In the genomic region with DNA sequence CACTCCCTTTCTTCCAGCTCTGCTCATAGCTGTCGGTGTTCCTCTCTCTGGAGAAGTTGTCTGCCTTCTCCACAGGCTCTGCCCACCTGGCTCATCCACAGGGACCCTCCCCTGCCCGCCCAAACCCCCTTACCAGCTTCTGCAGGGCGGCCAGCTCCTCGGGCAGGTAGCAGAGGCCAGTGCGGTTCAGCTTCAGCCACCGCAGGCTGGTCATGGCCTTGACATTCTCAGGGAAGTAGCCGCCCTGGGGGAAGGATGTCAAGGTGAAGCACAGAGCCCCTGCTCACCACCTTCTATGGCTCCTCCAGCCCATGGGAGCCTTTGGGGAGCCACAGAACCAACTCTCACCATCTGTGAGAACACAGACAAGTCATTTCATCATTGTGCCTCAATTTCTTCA, we compare ENCODE assay signal across 8 cellular contexts. TPM values are rescaled to one million over a fixed set of nuclear protein-coding genes. Genes with fewer than 3 reads are reported as not detected.
DNase-seq lines count a peak whose midpoint lies in the region; ATAC-seq lines count a peak whose summit lies in the region.
"Had no signal": no experiment of that assay in that cellular context is flagged by ENCODE, and none has a peak within 500 bp of the region (broad histone marks: within the 10 kb centered on the region; RNA-seq: fewer than 3 reads in every experiment).

No MANE protein-coding gene starts in this region.

- no peak for ATAC-seq in activated naive CD4-positive, alpha-beta T cell treated with anti-CD3 and anti-CD28 coated beads, Interleukin-2, amount 50 U/mL, for 72 hours
- ATAC-seq in naive thymus-derived CD8-positive, alpha-beta T cell, result no peak

- H3K9me3 Mint-ChIP-seq in activated naive CD4-positive, alpha-beta T cell treated with anti-CD3 and anti-CD28 coated beads, Interleukin-2, amount 50 U/mL, for 72 hours, result no peaks in the 10 kb centered on the region
- H3K9me3 Mint-ChIP-seq in naive thymus-derived CD8-positive, alpha-beta T cell, result no peaks in the 10 kb centered on the region

- peak overlapping the region; percentile 60 to 82 for H3K27ac Mint-ChIP-seq in activated naive CD4-positive, alpha-beta T cell treated with anti-CD3 and anti-CD28 coated beads, Interleukin-2, amount 50 U/mL, for 72 hours
- peak overlapping the region in 9 of 10 donors; percentile 29 to 99 (median 71) for H3K27ac Mint-ChIP-seq in naive thymus-derived CD8-positive, alpha-beta T cell

- DNase-seq in activated naive CD4-positive, alpha-beta T cell treated with anti-CD3 and anti-CD28 coated beads, Interleukin-2, amount 50 U/mL, for 72 hours (ENCODE audit: low spot score in 2 of 2), result no peak
- no peak for DNase-seq in naive thymus-derived CD8-positive, alpha-beta T cell
- DNase-seq in NCI-H345 treated with DMSO at 0.1 percent for 48 hours (lab: John Stamatoyannopoulos, UW; ENCODE audit: unreplicated experiment) (no peak), NCI-H1105 (lab: John Stamatoyannopoulos, UW) (no peak), NCI-H1092 treated with DMSO at 0.1 percent for 48 hours (lab: John Stamatoyannopoulos, UW) (no peak)
- DNase-seq: effector CD8-positive, alpha-beta T cell; SHP77 had no signal

- H3K9ac ChIP-seq in ES-I3 (ENCODE audit: low read depth, low read length), result peak overlapping the region; percentile 85; the same call in 1 of the 2 replicates

- H3K9me3 ChIP-seq in ES-I3 (ENCODE audit: control insufficient read depth, insufficient read depth, low read length), result no peaks in the 10 kb centered on the region

- peak overlapping the region; percentile 93 to 98 (median 96) for H3K4me3 Mint-ChIP-seq in naive thymus-derived CD8-positive, alpha-beta T cell

- H3K27me3 Mint-ChIP-seq in naive thymus-derived CD8-positive, alpha-beta T cell, result no peaks in the 10 kb centered on the region

- H3K4me1 ChIP-seq in ES-I3 (ENCODE audit: insufficient read depth, low read length), result peaks cover 16% of the 10 kb centered on the region

- peaks cover 4% of the 10 kb centered on the region in 2 donors for H3K36me3 Mint-ChIP-seq in activated naive CD4-positive, alpha-beta T cell treated with anti-CD3 and anti-CD28 coated beads, Interleukin-2, amount 50 U/mL, for 72 hours
- H3K36me3 Mint-ChIP-seq in naive thymus-derived CD8-positive, alpha-beta T cell, result peaks cover 0 to 38% (median 3%) of the 10 kb centered on the region in 3 donors

- peaks cover 13 to 47% (median 42%) of the 10 kb centered on the region in 4 donors for H3K4me1 Mint-ChIP-seq in naive thymus-derived CD8-positive, alpha-beta T cell

- POLR2A ChIA-PET in naive thymus-derived CD8-positive, alpha-beta T cell (lab: Charles Lee), result interaction anchor here (1.0 kb wide), 1 partner anchor 14 kb away, joined by 4 read pairs; no protein-coding TSS in a partner anchor

- peaks cover 12% of the 10 kb centered on the region for H3K36me3 ChIP-seq in ES-I3 (ENCODE audit: insufficient read depth, low read length)

RNA-seq across cellular contexts. Expression of a gene that starts 1.8 kb away (rescaled TPM):
- 100 to 1,000 TPM; 267 to 273 TPM for total RNA-seq in activated naive CD4-positive, alpha-beta T cell treated with anti-CD3 and anti-CD28 coated beads, Interleukin-2, amount 50 U/mL, for 72 hours
- 100 to 1,000 TPM; 318 to 327 TPM for total RNA-seq in naive thymus-derived CD8-positive, alpha-beta T cell
- 100 to 1,000 TPM in 2 of 3 donors, 10 to 100 TPM in 1; 81.2 to 180 (median 100) TPM for polyA plus RNA-seq in naive thymus-derived CD8-positive, alpha-beta T cell

RNA-seq across cellular contexts. Expression of a gene that starts 3.7 kb away (rescaled TPM):
- total RNA-seq in activated naive CD4-positive, alpha-beta T cell treated with anti-CD3 and anti-CD28 coated beads, Interleukin-2, amount 50 U/mL, for 72 hours, result 10 to 100 TPM in 1 of 2 donors, 1 to 10 TPM in 1; 7.4 to 15.5 TPM
- 10 to 100 TPM; 16.7 to 17.4 TPM for total RNA-seq in naive thymus-derived CD8-positive, alpha-beta T cell
- polyA plus RNA-seq in naive thymus-derived CD8-positive, alpha-beta T cell, result 10 to 100 TPM; 10.7 to 14.4 (median 10.8) TPM

RNA-seq across cellular contexts. Expression of a gene that starts 31.3 kb away (rescaled TPM):
- 10 to 100 TPM; 14.5 to 15.0 TPM for total RNA-seq in activated naive CD4-positive, alpha-beta T cell treated with anti-CD3 and anti-CD28 coated beads, Interleukin-2, amount 50 U/mL, for 72 hours
- 10 to 100 TPM; 16.8 to 17.3 TPM for total RNA-seq in naive thymus-derived CD8-positive, alpha-beta T cell
- polyA plus RNA-seq in naive thymus-derived CD8-positive, alpha-beta T cell, result 1 to 10 TPM; 1.2 to 1.9 (median 1.5) TPM

RNA-seq across cellular contexts. Expression of a gene that starts 58.0 kb away (rescaled TPM):
- total RNA-seq in activated naive CD4-positive, alpha-beta T cell treated with anti-CD3 and anti-CD28 coated beads, Interleukin-2, amount 50 U/mL, for 72 hours, result 10 to 100 TPM; 78.3 to 97.4 TPM
- total RNA-seq in naive thymus-derived CD8-positive, alpha-beta T cell, result 10 to 100 TPM; 47.7 to 49.7 TPM
- 10 to 100 TPM in 2 of 3 donors, 1 to 10 TPM in 1; 9.0 to 24.9 (median 13.5) TPM for polyA plus RNA-seq in naive thymus-derived CD8-positive, alpha-beta T cell

RNA-seq across cellular contexts. Expression of a gene that starts 58.3 kb away (rescaled TPM):
- 10 to 100 TPM; 18.8 to 23.5 TPM for total RNA-seq in activated naive CD4-positive, alpha-beta T cell treated with anti-CD3 and anti-CD28 coated beads, Interleukin-2, amount 50 U/mL, for 72 hours
- total RNA-seq in naive thymus-derived CD8-positive, alpha-beta T cell, result 10 to 100 TPM; 49.4 to 51.7 TPM
- 1 to 10 TPM; 3.0 to 6.0 (median 5.3) TPM for polyA plus RNA-seq in naive thymus-derived CD8-positive, alpha-beta T cell
